22 cellular contexts compared by ENCODE assay signal in the genomic region with DNA sequence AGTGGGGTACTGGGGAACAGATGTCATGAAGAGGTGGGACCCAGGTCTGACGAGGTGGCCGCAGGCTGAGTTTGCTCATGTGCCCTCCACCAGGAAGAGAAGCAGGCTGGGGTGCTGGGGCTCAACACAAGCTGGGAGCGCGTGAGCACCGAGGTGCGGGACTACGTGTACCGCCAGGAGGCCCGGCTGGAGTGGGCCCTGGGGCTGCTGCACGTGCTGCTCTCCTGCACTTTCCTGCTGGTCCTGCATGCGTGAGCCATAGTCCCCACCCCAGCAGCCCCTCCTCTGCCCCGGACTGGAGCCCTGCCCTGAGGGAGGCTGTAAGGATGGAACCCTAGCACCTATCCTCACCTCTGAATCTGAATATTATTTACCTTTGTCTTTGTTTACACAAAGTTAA. TPM values are rescaled to one million over a fixed set of nuclear protein-coding genes. Genes with fewer than 3 reads are reported as not detected.
"Had no signal": no experiment of that assay in that cellular context is flagged by ENCODE, and none has a peak within 500 bp of the region (broad histone marks: within the 10 kb centered on the region; RNA-seq: fewer than 3 reads in every experiment).

No MANE protein-coding gene starts in this region.

- DNase-seq: activated CD4-positive, alpha-beta T cell treated with anti-CD3 and anti-CD28 coated beads for 1 hour; activated CD4-positive, alpha-beta T cell treated with anti-CD3 and anti-CD28 coated beads, Interleukin-2, amount 50 U/mL, for 4 hours; activated naive CD4-positive, alpha-beta T cell treated with anti-CD3 and anti-CD28 coated beads for 36 hours; activated naive CD8-positive, alpha-beta T cell treated with anti-CD3 and anti-CD28 coated beads, Interleukin-2, amount 50 U/mL, for 24 hours; activated T-cell treated with anti-CD3 and anti-CD28 coated beads for 4 hours; aorta; cerebellar nuclear complex; dermis blood vessel endothelial cell; endodermal cell; erythroblast; hippocampal formation; left ventricle myocardium superior; mesenchymal stem cell; stimulated activated CD4-positive, alpha-beta T cell treated with anti-CD3 and anti-CD28 coated beads, Interleukin-2, amount 100 ng/mL, for 48 hours; substantia nigra had no signal

- H3K27ac ChIP-seq: pancreas, VCaP had no signal

- FAIRE-seq: keratinocyte, pancreas had no signal

- H3K4me3 ChIP-seq: pancreas, tibial nerve had no signal

- ATAC-seq: activated naive CD8-positive, alpha-beta T cell treated with anti-CD3 and anti-CD28 coated beads, Interleukin-2, amount 50 U/mL, for 24 hours; left ventricle myocardium superior; pancreas; stimulated activated memory B cell treated with anti-CD40 and anti-IgM and Interleukin-4, amounts not matched to agents 10 μg/mL and 1 μg/mL and 100 μg/mL, for 72 hours had no signal

- H3K27me3 ChIP-seq: pancreas, tibial nerve had no signal

- H3K9me3 ChIP-seq: pancreas, tibial nerve had no signal

- H3K36me3 ChIP-seq: pancreas, tibial nerve had no signal

RNA-seq across cellular contexts. Expression of gene DCST1, which starts 9.6 kb away (rescaled TPM):
- total RNA-seq: activated naive CD4-positive, alpha-beta T cell treated with anti-CD3 and anti-CD28 coated beads for 36 hours; dermis blood vessel endothelial cell; endodermal cell; left ventricle myocardium superior; T-helper 1 cell treated with Interleukin-12 subunit alpha and Interleukin-12 subunit beta and Interleukin-4 antibody, amounts not matched to agents 30 ng/mL and 1 ng/mL, for 36 hours had no signal
- polyA plus RNA-seq: aorta, keratinocyte, neural cell, pancreas had no signal
